In genomic region chr1:74504125-74505065, GRCh38 we compare ENCODE assay signal across 1 cellular context.
TF ChIP-seq lines count a peak whose summit lies in the region.

No MANE protein-coding gene starts in this region.

TF ChIP-seq in HCT116, 20 proteins besides CTCF, POLR2A, EP300 and RAD21 (continued from another document):
- no peak; the same call in 1 of the 2 replicates for TF ChIP-seq REST (IDR thresholded peaks at IDR 0.05; ENCODE audit: low read depth)
- TF ChIP-seq ZBTB33 (IDR thresholded peaks at IDR 0.05; ENCODE audit: extremely low read depth, insufficient replicate concordance, low read length): no peak
- TF ChIP-seq ZFX (IDR thresholded peaks at IDR 0.05): no peak
- TF ChIP-seq MAX (IDR thresholded peaks at IDR 0.05): 0 out of 2 replicates have a peak, but pooled peaks have one; percentile 10
